1 cellular context compared by ENCODE assay signal in the genomic region with DNA sequence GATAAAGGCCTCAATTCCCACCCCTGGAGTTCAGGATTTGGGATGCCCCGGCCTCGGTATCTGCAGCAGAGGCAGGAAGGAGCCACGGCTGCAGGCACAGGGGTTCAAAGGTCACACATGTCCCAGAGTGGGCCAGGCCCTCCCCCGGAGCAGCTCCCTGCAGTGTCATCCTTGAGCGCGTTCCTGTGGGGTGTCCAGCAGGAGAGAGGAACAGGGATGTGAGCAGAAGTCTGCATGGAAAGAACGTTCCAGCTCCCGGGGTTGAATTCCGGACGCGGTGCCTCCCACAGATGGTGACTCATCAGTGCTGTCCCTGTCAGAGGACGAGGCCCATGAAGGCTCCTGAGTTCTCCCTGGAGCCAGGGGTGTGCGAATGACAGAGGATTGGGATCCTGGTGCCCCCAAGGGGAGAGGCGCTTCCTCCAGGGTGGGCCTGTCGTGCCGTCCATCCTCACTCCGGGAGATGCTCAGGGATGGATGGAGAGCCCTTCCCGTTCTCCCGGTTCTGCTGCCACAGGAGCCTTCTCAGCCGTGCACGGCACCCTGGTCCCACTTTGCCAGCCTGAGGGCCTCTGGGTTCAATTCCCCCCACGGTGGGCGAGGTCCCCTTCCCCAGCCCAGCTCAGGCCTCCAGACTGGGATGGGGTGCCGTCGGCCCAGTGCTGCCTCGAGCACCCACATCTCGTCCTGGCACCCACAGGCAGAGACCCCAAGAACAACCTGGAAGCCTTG.
TF ChIP-seq lines count a peak whose summit lies in the region.

No MANE protein-coding gene starts in this region.

TF ChIP-seq in K562, 482 proteins besides CTCF, POLR2A, EP300 and RAD21 (continues in another document):
- TF ChIP-seq, protein P1, sequence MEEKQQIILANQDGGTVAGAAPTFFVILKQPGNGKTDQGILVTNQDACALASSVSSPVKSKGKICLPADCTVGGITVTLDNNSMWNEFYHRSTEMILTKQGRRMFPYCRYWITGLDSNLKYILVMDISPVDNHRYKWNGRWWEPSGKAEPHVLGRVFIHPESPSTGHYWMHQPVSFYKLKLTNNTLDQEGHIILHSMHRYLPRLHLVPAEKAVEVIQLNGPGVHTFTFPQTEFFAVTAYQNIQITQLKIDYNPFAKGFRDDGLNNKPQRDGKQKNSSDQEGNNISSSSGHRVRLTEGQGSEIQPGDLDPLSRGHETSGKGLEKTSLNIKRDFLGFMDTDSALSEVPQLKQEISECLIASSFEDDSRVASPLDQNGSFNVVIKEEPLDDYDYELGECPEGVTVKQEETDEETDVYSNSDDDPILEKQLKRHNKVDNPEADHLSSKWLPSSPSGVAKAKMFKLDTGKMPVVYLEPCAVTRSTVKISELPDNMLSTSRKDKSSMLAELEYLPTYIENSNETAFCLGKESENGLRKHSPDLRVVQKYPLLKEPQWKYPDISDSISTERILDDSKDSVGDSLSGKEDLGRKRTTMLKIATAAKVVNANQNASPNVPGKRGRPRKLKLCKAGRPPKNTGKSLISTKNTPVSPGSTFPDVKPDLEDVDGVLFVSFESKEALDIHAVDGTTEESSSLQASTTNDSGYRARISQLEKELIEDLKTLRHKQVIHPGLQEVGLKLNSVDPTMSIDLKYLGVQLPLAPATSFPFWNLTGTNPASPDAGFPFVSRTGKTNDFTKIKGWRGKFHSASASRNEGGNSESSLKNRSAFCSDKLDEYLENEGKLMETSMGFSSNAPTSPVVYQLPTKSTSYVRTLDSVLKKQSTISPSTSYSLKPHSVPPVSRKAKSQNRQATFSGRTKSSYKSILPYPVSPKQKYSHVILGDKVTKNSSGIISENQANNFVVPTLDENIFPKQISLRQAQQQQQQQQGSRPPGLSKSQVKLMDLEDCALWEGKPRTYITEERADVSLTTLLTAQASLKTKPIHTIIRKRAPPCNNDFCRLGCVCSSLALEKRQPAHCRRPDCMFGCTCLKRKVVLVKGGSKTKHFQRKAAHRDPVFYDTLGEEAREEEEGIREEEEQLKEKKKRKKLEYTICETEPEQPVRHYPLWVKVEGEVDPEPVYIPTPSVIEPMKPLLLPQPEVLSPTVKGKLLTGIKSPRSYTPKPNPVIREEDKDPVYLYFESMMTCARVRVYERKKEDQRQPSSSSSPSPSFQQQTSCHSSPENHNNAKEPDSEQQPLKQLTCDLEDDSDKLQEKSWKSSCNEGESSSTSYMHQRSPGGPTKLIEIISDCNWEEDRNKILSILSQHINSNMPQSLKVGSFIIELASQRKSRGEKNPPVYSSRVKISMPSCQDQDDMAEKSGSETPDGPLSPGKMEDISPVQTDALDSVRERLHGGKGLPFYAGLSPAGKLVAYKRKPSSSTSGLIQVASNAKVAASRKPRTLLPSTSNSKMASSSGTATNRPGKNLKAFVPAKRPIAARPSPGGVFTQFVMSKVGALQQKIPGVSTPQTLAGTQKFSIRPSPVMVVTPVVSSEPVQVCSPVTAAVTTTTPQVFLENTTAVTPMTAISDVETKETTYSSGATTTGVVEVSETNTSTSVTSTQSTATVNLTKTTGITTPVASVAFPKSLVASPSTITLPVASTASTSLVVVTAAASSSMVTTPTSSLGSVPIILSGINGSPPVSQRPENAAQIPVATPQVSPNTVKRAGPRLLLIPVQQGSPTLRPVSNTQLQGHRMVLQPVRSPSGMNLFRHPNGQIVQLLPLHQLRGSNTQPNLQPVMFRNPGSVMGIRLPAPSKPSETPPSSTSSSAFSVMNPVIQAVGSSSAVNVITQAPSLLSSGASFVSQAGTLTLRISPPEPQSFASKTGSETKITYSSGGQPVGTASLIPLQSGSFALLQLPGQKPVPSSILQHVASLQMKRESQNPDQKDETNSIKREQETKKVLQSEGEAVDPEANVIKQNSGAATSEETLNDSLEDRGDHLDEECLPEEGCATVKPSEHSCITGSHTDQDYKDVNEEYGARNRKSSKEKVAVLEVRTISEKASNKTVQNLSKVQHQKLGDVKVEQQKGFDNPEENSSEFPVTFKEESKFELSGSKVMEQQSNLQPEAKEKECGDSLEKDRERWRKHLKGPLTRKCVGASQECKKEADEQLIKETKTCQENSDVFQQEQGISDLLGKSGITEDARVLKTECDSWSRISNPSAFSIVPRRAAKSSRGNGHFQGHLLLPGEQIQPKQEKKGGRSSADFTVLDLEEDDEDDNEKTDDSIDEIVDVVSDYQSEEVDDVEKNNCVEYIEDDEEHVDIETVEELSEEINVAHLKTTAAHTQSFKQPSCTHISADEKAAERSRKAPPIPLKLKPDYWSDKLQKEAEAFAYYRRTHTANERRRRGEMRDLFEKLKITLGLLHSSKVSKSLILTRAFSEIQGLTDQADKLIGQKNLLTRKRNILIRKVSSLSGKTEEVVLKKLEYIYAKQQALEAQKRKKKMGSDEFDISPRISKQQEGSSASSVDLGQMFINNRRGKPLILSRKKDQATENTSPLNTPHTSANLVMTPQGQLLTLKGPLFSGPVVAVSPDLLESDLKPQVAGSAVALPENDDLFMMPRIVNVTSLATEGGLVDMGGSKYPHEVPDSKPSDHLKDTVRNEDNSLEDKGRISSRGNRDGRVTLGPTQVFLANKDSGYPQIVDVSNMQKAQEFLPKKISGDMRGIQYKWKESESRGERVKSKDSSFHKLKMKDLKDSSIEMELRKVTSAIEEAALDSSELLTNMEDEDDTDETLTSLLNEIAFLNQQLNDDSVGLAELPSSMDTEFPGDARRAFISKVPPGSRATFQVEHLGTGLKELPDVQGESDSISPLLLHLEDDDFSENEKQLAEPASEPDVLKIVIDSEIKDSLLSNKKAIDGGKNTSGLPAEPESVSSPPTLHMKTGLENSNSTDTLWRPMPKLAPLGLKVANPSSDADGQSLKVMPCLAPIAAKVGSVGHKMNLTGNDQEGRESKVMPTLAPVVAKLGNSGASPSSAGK (IDR thresholded peaks at IDR 0.05), result no peak
- no peak for TF ChIP-seq NFYB (IDR thresholded peaks at IDR 0.05; ENCODE audit: extremely low read depth, insufficient read length)
- TF ChIP-seq, protein P2, sequence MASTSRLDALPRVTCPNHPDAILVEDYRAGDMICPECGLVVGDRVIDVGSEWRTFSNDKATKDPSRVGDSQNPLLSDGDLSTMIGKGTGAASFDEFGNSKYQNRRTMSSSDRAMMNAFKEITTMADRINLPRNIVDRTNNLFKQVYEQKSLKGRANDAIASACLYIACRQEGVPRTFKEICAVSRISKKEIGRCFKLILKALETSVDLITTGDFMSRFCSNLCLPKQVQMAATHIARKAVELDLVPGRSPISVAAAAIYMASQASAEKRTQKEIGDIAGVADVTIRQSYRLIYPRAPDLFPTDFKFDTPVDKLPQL (IDR thresholded peaks at IDR 0.05; ENCODE audit: extremely low read depth, insufficient read length), result no peak
- no peak for TF ChIP-seq NR2F6 (CRISPR knock-in tag; IDR thresholded peaks at IDR 0.05)
- peak; percentile 65 for TF ChIP-seq NR2C1 (IDR thresholded peaks at IDR 0.05)
- TF ChIP-seq NR2C1 (tag; IDR thresholded peaks at IDR 0.05), result peak; percentile 66
- TF ChIP-seq HMG20B (CRISPR knock-in tag; IDR thresholded peaks at IDR 0.05), result no peak
- no peak for TF ChIP-seq PURB (CRISPR knock-in tag; IDR thresholded peaks at IDR 0.05; ENCODE audit: low read depth)
- TF ChIP-seq, protein P3, sequence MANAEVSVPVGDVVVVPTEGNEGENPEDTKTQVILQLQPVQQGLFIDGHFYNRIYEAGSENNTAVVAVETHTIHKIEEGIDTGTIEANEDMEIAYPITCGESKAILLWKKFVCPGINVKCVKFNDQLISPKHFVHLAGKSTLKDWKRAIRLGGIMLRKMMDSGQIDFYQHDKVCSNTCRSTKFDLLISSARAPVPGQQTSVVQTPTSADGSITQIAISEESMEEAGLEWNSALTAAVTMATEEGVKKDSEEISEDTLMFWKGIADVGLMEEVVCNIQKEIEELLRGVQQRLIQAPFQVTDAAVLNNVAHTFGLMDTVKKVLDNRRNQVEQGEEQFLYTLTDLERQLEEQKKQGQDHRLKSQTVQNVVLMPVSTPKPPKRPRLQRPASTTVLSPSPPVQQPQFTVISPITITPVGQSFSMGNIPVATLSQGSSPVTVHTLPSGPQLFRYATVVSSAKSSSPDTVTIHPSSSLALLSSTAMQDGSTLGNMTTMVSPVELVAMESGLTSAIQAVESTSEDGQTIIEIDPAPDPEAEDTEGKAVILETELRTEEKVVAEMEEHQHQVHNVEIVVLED (CRISPR knock-in tag; IDR thresholded peaks at IDR 0.05), result no peak
- TF ChIP-seq, protein P4, sequence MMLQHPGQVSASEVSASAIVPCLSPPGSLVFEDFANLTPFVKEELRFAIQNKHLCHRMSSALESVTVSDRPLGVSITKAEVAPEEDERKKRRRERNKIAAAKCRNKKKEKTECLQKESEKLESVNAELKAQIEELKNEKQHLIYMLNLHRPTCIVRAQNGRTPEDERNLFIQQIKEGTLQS (IDR thresholded peaks at IDR 0.05), result peak; percentile 74
- TF ChIP-seq, protein P4 (CRISPR knock-in tag; conservative IDR thresholded peaks at IDR 0.05), result no peak
- peak; percentile 83 for TF ChIP-seq FOSL1 (tag; conservative IDR thresholded peaks at IDR 0.05)
- TF ChIP-seq CHD4 (IDR thresholded peaks at IDR 0.05; ENCODE audit: insufficient read depth, insufficient replicate concordance, low read depth, low read length, poor library complexity, severe bottlenecking), result no peak
- TF ChIP-seq LEF1 (IDR thresholded peaks at IDR 0.05), result no peak
- no peak for TF ChIP-seq ZNF699 (CRISPR knock-in tag; IDR thresholded peaks at IDR 0.05; ENCODE audit: insufficient replicate concordance)
- no peak for TF ChIP-seq ZNF707 (CRISPR knock-in tag; conservative IDR thresholded peaks at IDR 0.05)
- no peak for TF ChIP-seq RBFOX2 (IDR thresholded peaks at IDR 0.05; ENCODE audit: low read depth, low read length)
- no peak for TF ChIP-seq SIRT6 (IDR thresholded peaks at IDR 0.05; ENCODE audit: low read depth, low read length)
- peak; percentile 62; the same call in 1 of the 2 replicates for TF ChIP-seq JUN (IDR thresholded peaks at IDR 0.05; ENCODE audit: borderline replicate concordance, low read depth, low read length)
- TF ChIP-seq JUN (CRISPR knock-in tag; IDR thresholded peaks at IDR 0.05; ENCODE audit: borderline replicate concordance), result no peak
- no peak for TF ChIP-seq HIVEP1 (CRISPR knock-in tag; IDR thresholded peaks at IDR 0.05)
- TF ChIP-seq HMG20A (CRISPR knock-in tag; conservative IDR thresholded peaks at IDR 0.05), result no peak
- TF ChIP-seq STAT5B (CRISPR knock-in tag; IDR thresholded peaks at IDR 0.05), result no peak
- no peak for TF ChIP-seq EHMT2 (IDR thresholded peaks at IDR 0.05)
- TF ChIP-seq JUND (IDR thresholded peaks at IDR 0.05; ENCODE audit: borderline replicate concordance, low read depth, low read length), result peak; percentile 85
- peak; percentile 68; the same call in 1 of the 3 replicates for TF ChIP-seq JUND (tag; IDR thresholded peaks at IDR 0.05; ENCODE audit: borderline replicate concordance, low read depth, low read length)
- no peak; the same call in 1 of the 2 replicates for TF ChIP-seq NR2C2 (CRISPR knock-in tag; IDR thresholded peaks at IDR 0.05)
- TF ChIP-seq NR2C2 (tag; IDR thresholded peaks at IDR 0.05), result peak; percentile 74
- TF ChIP-seq POLR2B (IDR thresholded peaks at IDR 0.05; ENCODE audit: low read depth, partially characterized antibody), result no peak
- TF ChIP-seq, protein P5, sequence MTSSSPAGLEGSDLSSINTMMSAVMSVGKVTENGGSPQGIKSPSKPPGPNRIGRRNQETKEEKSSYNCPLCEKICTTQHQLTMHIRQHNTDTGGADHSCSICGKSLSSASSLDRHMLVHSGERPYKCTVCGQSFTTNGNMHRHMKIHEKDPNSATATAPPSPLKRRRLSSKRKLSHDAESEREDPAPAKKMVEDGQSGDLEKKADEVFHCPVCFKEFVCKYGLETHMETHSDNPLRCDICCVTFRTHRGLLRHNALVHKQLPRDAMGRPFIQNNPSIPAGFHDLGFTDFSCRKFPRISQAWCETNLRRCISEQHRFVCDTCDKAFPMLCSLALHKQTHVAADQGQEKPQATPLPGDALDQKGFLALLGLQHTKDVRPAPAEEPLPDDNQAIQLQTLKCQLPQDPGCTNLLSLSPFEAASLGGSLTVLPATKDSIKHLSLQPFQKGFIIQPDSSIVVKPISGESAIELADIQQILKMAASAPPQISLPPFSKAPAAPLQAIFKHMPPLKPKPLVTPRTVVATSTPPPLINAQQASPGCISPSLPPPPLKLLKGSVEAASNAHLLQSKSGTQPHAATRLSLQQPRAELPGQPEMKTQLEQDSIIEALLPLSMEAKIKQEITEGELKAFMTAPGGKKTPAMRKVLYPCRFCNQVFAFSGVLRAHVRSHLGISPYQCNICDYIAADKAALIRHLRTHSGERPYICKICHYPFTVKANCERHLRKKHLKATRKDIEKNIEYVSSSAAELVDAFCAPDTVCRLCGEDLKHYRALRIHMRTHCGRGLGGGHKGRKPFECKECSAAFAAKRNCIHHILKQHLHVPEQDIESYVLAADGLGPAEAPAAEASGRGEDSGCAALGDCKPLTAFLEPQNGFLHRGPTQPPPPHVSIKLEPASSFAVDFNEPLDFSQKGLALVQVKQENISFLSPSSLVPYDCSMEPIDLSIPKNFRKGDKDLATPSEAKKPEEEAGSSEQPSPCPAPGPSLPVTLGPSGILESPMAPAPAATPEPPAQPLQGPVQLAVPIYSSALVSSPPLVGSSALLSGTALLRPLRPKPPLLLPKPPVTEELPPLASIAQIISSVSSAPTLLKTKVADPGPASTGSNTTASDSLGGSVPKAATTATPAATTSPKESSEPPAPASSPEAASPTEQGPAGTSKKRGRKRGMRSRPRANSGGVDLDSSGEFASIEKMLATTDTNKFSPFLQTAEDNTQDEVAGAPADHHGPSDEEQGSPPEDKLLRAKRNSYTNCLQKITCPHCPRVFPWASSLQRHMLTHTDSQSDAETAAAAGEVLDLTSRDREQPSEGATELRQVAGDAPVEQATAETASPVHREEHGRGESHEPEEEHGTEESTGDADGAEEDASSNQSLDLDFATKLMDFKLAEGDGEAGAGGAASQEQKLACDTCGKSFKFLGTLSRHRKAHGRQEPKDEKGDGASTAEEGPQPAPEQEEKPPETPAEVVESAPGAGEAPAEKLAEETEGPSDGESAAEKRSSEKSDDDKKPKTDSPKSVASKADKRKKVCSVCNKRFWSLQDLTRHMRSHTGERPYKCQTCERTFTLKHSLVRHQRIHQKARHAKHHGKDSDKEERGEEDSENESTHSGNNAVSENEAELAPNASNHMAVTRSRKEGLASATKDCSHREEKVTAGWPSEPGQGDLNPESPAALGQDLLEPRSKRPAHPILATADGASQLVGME (CRISPR knock-in tag; IDR thresholded peaks at IDR 0.05), result no peak
- no peak for TF ChIP-seq TRIM28 (IDR thresholded peaks at IDR 0.05)
- TF ChIP-seq, protein P6, sequence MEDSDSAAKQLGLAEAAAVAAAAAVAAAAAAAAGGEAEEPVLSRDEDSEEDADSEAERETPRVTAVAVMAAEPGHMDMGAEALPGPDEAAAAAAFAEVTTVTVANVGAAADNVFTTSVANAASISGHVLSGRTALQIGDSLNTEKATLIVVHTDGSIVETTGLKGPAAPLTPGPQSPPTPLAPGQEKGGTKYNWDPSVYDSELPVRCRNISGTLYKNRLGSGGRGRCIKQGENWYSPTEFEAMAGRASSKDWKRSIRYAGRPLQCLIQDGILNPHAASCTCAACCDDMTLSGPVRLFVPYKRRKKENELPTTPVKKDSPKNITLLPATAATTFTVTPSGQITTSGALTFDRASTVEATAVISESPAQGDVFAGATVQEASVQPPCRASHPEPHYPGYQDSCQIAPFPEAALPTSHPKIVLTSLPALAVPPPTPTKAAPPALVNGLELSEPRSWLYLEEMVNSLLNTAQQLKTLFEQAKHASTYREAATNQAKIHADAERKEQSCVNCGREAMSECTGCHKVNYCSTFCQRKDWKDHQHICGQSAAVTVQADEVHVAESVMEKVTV (CRISPR knock-in tag; IDR thresholded peaks at IDR 0.05), result no peak
- no peak for TF ChIP-seq ZNF24 (IDR thresholded peaks at IDR 0.05)
- no peak for TF ChIP-seq NFRKB (IDR thresholded peaks at IDR 0.05; ENCODE audit: low read depth)
- no peak for TF ChIP-seq MEF2D (tag; conservative IDR thresholded peaks at IDR 0.05; ENCODE audit: low read depth)
- TF ChIP-seq XRCC5 (IDR thresholded peaks at IDR 0.05; ENCODE audit: low read depth, low read length), result no peak
- TF ChIP-seq TCF7 (IDR thresholded peaks at IDR 0.05; ENCODE audit: borderline replicate concordance), result no peak
- TF ChIP-seq CHD1 (IDR thresholded peaks at IDR 0.05; ENCODE audit: low read length), result no peak
